ENCODE assay signal across 28 cellular contexts in genomic region chr12:105975351-105975750, GRCh38.
DNase-seq lines count a peak whose midpoint lies in the region; ATAC-seq, FAIRE-seq and TF ChIP-seq lines count a peak whose summit lies in the region.
"Had no signal": no experiment of that assay in that cellular context is flagged by ENCODE, and none has a peak within 500 bp of the region (broad histone marks: within the 10 kb centered on the region; RNA-seq: fewer than 3 reads in every experiment).

No MANE protein-coding gene starts in this region.

- H3K79me2 ChIP-seq in OCI-LY3 (ENCODE audit: low read length), result no peaks in the 10 kb centered on the region
- H3K79me2 ChIP-seq in astrocyte (ENCODE audit: insufficient read depth, low read length), result no peaks in the 10 kb centered on the region
- no peaks in the 10 kb centered on the region for H3K79me2 ChIP-seq in neural progenitor cell (ENCODE audit: low read depth)
- no peaks in the 10 kb centered on the region for H3K79me2 ChIP-seq in PC-3 (ENCODE audit: low read length)

- H2AFZ ChIP-seq in OCI-LY3 (ENCODE audit: low read depth, low read length) (no peak overlapping the region), astrocyte (ENCODE audit: low read depth, low read length) (no peak overlapping the region), neural progenitor cell (replicated peaks) (no peak overlapping the region), PC-3 (ENCODE audit: low read length) (no peak overlapping the region)

- no peak for ATAC-seq in PC-3
- no peak for ATAC-seq in GM21423 (IDR thresholded peaks at IDR 0.05; ENCODE audit: unreplicated experiment)
- ATAC-seq in HG03432 (IDR thresholded peaks at IDR 0.05; ENCODE audit: unreplicated experiment), result no peak

- no peaks in the 10 kb centered on the region for H3K9me3 ChIP-seq in OCI-LY3 (ENCODE audit: insufficient read depth, low read length)
- no peaks in the 10 kb centered on the region for H3K9me3 ChIP-seq in astrocyte (ENCODE audit: insufficient read depth, low read depth, low read length)
- H3K9me3 ChIP-seq in neural progenitor cell (ENCODE audit: low read depth), result no peaks in the 10 kb centered on the region
- H3K9me3 ChIP-seq in PC-3 (ENCODE audit: low read length), result no peaks in the 10 kb centered on the region
- H3K9me3 ChIP-seq: BE2C, BLaER1 had no signal

- H3K27me3 ChIP-seq in OCI-LY3 (ENCODE audit: low read depth, low read length) (no peaks in the 10 kb centered on the region), astrocyte (ENCODE audit: insufficient read depth, low read length) (no peaks in the 10 kb centered on the region), neural progenitor cell (no peaks in the 10 kb centered on the region), PC-3 (ENCODE audit: low read length) (peaks cover 2% of the 10 kb centered on the region; the same call in 1 of the 2 replicates)
- H3K27me3 ChIP-seq: BE2C, BLaER1 had no signal

- H3K4me2 ChIP-seq in OCI-LY3 (ENCODE audit: low read length), result peak overlapping the region; percentile 35; the same call in 1 of the 2 replicates
- no peak overlapping the region for H3K4me2 ChIP-seq in astrocyte (ENCODE audit: low read length)
- H3K4me2 ChIP-seq in neural progenitor cell, result no peak overlapping the region
- no peak overlapping the region for H3K4me2 ChIP-seq in PC-3 (ENCODE audit: low read length)
- H3K4me2 ChIP-seq: BLaER1 had no signal

- H4K20me1 ChIP-seq in OCI-LY3 (ENCODE audit: insufficient read depth, low read length) (no peaks in the 10 kb centered on the region), astrocyte (ENCODE audit: insufficient read depth, low read length) (no peaks in the 10 kb centered on the region), neural progenitor cell (ENCODE audit: low read depth) (no peaks in the 10 kb centered on the region), PC-3 (ENCODE audit: low read length) (no peaks in the 10 kb centered on the region)
- H4K20me1 ChIP-seq: BLaER1 had no signal

- H3K9ac ChIP-seq in OCI-LY3 (ENCODE audit: low read length), result no peak overlapping the region
- no peak overlapping the region for H3K9ac ChIP-seq in astrocyte (ENCODE audit: low read length)
- no peak overlapping the region for H3K9ac ChIP-seq in neural progenitor cell
- no peak overlapping the region for H3K9ac ChIP-seq in PC-3 (ENCODE audit: low read length)
- H3K9ac ChIP-seq: BLaER1 had no signal

- no peaks in the 10 kb centered on the region for H3K27me3 Mint-ChIP-seq in astrocyte (ENCODE audit: low read depth, unreplicated experiment)
- H3K27me3 Mint-ChIP-seq in neural progenitor cell (ENCODE audit: insufficient read depth, low read depth), result peaks cover 9% of the 10 kb centered on the region
- H3K27me3 Mint-ChIP-seq: CD4-positive, CD25-positive, alpha-beta regulatory T cell had no signal

- H3K4me3 ChIP-seq in OCI-LY3 (ENCODE audit: low read length) (no peak overlapping the region), astrocyte (ENCODE audit: insufficient read depth, low read depth, low read length) (no peak overlapping the region), neural progenitor cell (no peak overlapping the region), PC-3 (ENCODE audit: low read length) (no peak overlapping the region)
- H3K4me3 ChIP-seq: BLaER1, GM12878 had no signal

- H3K4me1 Mint-ChIP-seq in astrocyte (ENCODE audit: low read depth, unreplicated experiment), result peaks cover 23% of the 10 kb centered on the region
- peaks cover 37% of the 10 kb centered on the region for H3K4me1 Mint-ChIP-seq in neural progenitor cell
- H3K4me1 Mint-ChIP-seq: CD14-positive monocyte; CD4-positive, alpha-beta memory T cell; CD4-positive, CD25-positive, alpha-beta regulatory T cell; CD8-positive, alpha-beta memory T cell had no signal

- CTCF ChIA-PET in PC-3 (lab: Charles Lee), result no interaction called here

- FAIRE-seq in astrocyte (lab: Jason Lieb, UNC), result no peak
- FAIRE-seq: A204.1, GM12878, GM12892, GM18507 had no signal

- H3K27ac ChIP-seq in OCI-LY3 (ENCODE audit: low read length), result no peak overlapping the region
- no peak overlapping the region for H3K27ac ChIP-seq in astrocyte (ENCODE audit: low read depth, low read length)
- no peak overlapping the region for H3K27ac ChIP-seq in neural progenitor cell
- no peak overlapping the region for H3K27ac ChIP-seq in PC-3 (ENCODE audit: low read length)
- H3K27ac ChIP-seq: BLaER1 had no signal

- H3K4me1 ChIP-seq in OCI-LY3 (ENCODE audit: low read length) (peaks cover 18% of the 10 kb centered on the region), astrocyte (ENCODE audit: insufficient read depth, low read length) (peaks cover 20% of the 10 kb centered on the region), neural progenitor cell (no peaks in the 10 kb centered on the region), PC-3 (ENCODE audit: insufficient read depth, low read length) (no peaks in the 10 kb centered on the region)
- H3K4me1 ChIP-seq: BE2C, BLaER1 had no signal

- TF ChIP-seq CTCF in OCI-LY3 (IDR thresholded peaks at IDR 0.05; ENCODE audit: low read depth, low read length) (no peak), astrocyte (IDR thresholded peaks at IDR 0.05; ENCODE audit: insufficient read depth, low read depth, low read length) (no peak), neural progenitor cell (IDR thresholded peaks at IDR 0.05) (no peak), PC-3 (conservative IDR thresholded peaks at IDR 0.05; ENCODE audit: low read depth, low read length) (no peak)

- H3K4me3 Mint-ChIP-seq in astrocyte (ENCODE audit: unreplicated experiment), result no peak overlapping the region
- H3K4me3 Mint-ChIP-seq in neural progenitor cell, result no peak overlapping the region
- H3K4me3 Mint-ChIP-seq: CD14-positive monocyte; CD4-positive, alpha-beta memory T cell; CD4-positive, CD25-positive, alpha-beta regulatory T cell; CD8-positive, alpha-beta memory T cell had no signal

- no peaks in the 10 kb centered on the region for H3K9me2 ChIP-seq in PC-3 (replicated peaks; ENCODE audit: low read length)

- peaks cover 3% of the 10 kb centered on the region for H3K36me3 Mint-ChIP-seq in astrocyte (ENCODE audit: low read depth, unreplicated experiment)
- H3K36me3 Mint-ChIP-seq in neural progenitor cell, result no peaks in the 10 kb centered on the region
- H3K36me3 Mint-ChIP-seq: CD14-positive monocyte; CD4-positive, alpha-beta memory T cell; CD4-positive, CD25-positive, alpha-beta regulatory T cell; CD8-positive, alpha-beta memory T cell had no signal

- DNase-seq in astrocyte (ENCODE audit: low read depth), result peak; percentile 49
- DNase-seq in neural progenitor cell (ENCODE audit: low spot score), result no peak
- DNase-seq in PC-3, result no peak
- no peak for DNase-seq in SHP77 (lab: John Stamatoyannopoulos, UW)
- DNase-seq: 8988T; ACHN; BE2C; C1 segment of cervical spinal cord; CD4-positive, alpha-beta memory T cell; CD4-positive, CD25-positive, alpha-beta regulatory T cell; CD8-positive, alpha-beta memory T cell; COR-L47; DMS 273 treated with DMSO at 0.1 percent for 48 hours; DMS153; DMS53; DMS79; DND-41; EL; GDM1 had no signal

- H3K9me3 Mint-ChIP-seq in astrocyte (ENCODE audit: unreplicated experiment) (peaks cover 2% of the 10 kb centered on the region), neural progenitor cell (peaks cover 19% of the 10 kb centered on the region)
- H3K9me3 Mint-ChIP-seq: CD8-positive, alpha-beta memory T cell had no signal

- POLR2A ChIA-PET in PC-3 (lab: Charles Lee; ENCODE audit: unreplicated experiment), result interaction anchor here (0.6 kb wide), 1 partner anchor 413 kb away, joined by 16 read pairs; no protein-coding TSS in a partner anchor

- no peaks in the 10 kb centered on the region for H3K36me3 ChIP-seq in OCI-LY3 (replicated peaks; ENCODE audit: low read depth, low read length)
- no peaks in the 10 kb centered on the region for H3K36me3 ChIP-seq in astrocyte (ENCODE audit: insufficient read depth, low read length)
- no peaks in the 10 kb centered on the region for H3K36me3 ChIP-seq in neural progenitor cell
- H3K36me3 ChIP-seq in PC-3 (ENCODE audit: low read depth, low read length), result no peaks in the 10 kb centered on the region
- H3K36me3 ChIP-seq: BE2C, BLaER1 had no signal

- intact Hi-C loops in PC-3 (cut with micrococcal nuclease), result no loop called here

- no peaks in the 10 kb centered on the region for H3F3A ChIP-seq in neural progenitor cell (ENCODE audit: low read depth)
- H3F3A ChIP-seq in PC-3 (ENCODE audit: low read length, unreplicated experiment), result no peaks in the 10 kb centered on the region

- no TSS peak for BruUV-seq in PC-3 (replicated peaks; lab: Mats Ljungman, UMichigan)

- peak overlapping the region; percentile 77 for H3K27ac Mint-ChIP-seq in astrocyte (ENCODE audit: unreplicated experiment)
- H3K27ac Mint-ChIP-seq in neural progenitor cell, result peak overlapping the region; percentile 14
- H3K27ac Mint-ChIP-seq: CD14-positive monocyte; CD4-positive, alpha-beta memory T cell; CD4-positive, CD25-positive, alpha-beta regulatory T cell; CD8-positive, alpha-beta memory T cell had no signal
